Comparison of ENCODE assay signal across 25 cellular contexts in the genomic region with DNA sequence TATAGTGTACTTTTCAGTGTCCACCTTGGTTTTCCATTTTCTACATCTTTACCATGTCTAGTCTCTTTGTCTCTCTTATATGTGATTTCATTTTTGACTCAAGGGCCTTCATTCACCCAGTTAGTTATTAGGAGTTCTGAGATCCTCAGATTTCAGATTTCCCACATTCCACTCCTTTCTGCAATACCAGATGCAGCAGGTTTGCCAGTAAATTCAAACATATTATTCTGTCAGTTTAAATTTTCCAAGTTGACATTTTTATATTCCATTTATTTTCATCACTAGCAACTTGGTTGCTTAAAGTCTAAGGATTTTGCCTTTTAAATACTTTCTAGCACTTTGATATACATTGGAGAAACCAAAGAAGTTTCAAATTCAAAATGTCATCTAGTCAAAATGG. TPM values are rescaled to one million over a fixed set of nuclear protein-coding genes. Genes with fewer than 3 reads are reported as not detected.
DNase-seq lines count a peak whose midpoint lies in the region; ATAC-seq, FAIRE-seq and TF ChIP-seq lines count a peak whose summit lies in the region.
"Had no signal": no experiment of that assay in that cellular context is flagged by ENCODE, and none has a peak within 500 bp of the region (broad histone marks: within the 10 kb centered on the region; RNA-seq: fewer than 3 reads in every experiment).

No MANE protein-coding gene starts in this region.

- H3K27me3 Mint-ChIP-seq in chondrocyte (ENCODE audit: low read depth), result no peaks in the 10 kb centered on the region
- H3K27me3 Mint-ChIP-seq: CD4-positive, alpha-beta T cell; T-cell had no signal

- H3K9me3 ChIP-seq in Karpas-422 (ENCODE audit: low read length) (no peaks in the 10 kb centered on the region), upper lobe of left lung (no peaks in the 10 kb centered on the region)
- H3K9me3 ChIP-seq: Caco-2, SJCRH30 had no signal

- no peak overlapping the region for H3K9ac ChIP-seq in Karpas-422 (ENCODE audit: low read length)
- H3K9ac ChIP-seq: BLaER1 treated with 17β-estradiol and CSF1 and Interleukin-3, amounts not matched to agents 10 nM and 100 nM had no signal

- H3K4me3 ChIP-seq in Karpas-422 (ENCODE audit: low read length) (no peak overlapping the region), upper lobe of left lung (no peak overlapping the region)
- H3K4me3 ChIP-seq: BLaER1 treated with 17β-estradiol and CSF1 and Interleukin-3, amounts not matched to agents 10 nM and 100 nM; SJCRH30 had no signal

- FAIRE-seq in GM12892 (lab: Jason Lieb, UNC) (no peak), frontal cortex (lab: Jason Lieb, UNC) (no peak)

- no peak for TF ChIP-seq EP300 in upper lobe of left lung (IDR thresholded peaks at IDR 0.05)

- no peak for ATAC-seq in upper lobe of left lung (ENCODE audit: low FRiP score in 2 of 2)
- ATAC-seq: HCT116, Panc1, T-cell had no signal

- no peaks in the 10 kb centered on the region for H3K4me1 ChIP-seq in Karpas-422 (ENCODE audit: low read length)
- peaks cover 0 to 8% (median 6%) of the 10 kb centered on the region in 4 donors for H3K4me1 ChIP-seq in upper lobe of left lung
- H3K4me1 ChIP-seq: Caco-2, SJCRH30 had no signal

- peaks cover 1% of the 10 kb centered on the region for H3K36me3 Mint-ChIP-seq in chondrocyte (ENCODE audit: low read depth)

- peak overlapping the region; percentile 64 for H3K27ac Mint-ChIP-seq in chondrocyte (ENCODE audit: unreplicated experiment)
- H3K27ac Mint-ChIP-seq: CD4-positive, alpha-beta T cell; T-cell had no signal

- H3K9me3 Mint-ChIP-seq in chondrocyte (ENCODE audit: low read depth), result no peaks in the 10 kb centered on the region
- H3K9me3 Mint-ChIP-seq: CD4-positive, alpha-beta T cell; T-cell had no signal

- no peak overlapping the region for H3K4me3 Mint-ChIP-seq in chondrocyte (ENCODE audit: unreplicated experiment)
- H3K4me3 Mint-ChIP-seq: CD4-positive, alpha-beta T cell; T-cell had no signal

- H3K36me3 ChIP-seq in Karpas-422 (ENCODE audit: insufficient read depth, low read length) (no peaks in the 10 kb centered on the region), upper lobe of left lung (no peaks in the 10 kb centered on the region)
- H3K36me3 ChIP-seq: SJCRH30 had no signal

- no peaks in the 10 kb centered on the region; the same call in 1 of the 2 replicates for H4K20me1 ChIP-seq in Karpas-422 (ENCODE audit: insufficient read depth, low read depth, low read length)

- H3K27ac ChIP-seq in Karpas-422 (ENCODE audit: low read length), result no peak overlapping the region
- H3K27ac ChIP-seq in upper lobe of left lung, result no peak overlapping the region
- H3K27ac ChIP-seq: BLaER1 treated with 17β-estradiol and CSF1 and Interleukin-3, amounts not matched to agents 10 nM and 100 nM; HL-60; SJCRH30 had no signal

- TF ChIP-seq CTCF in chondrocyte (IDR thresholded peaks at IDR 0.05) (no peak), upper lobe of left lung (IDR thresholded peaks at IDR 0.05) (no peak)

- H3K9me2 ChIP-seq in Karpas-422 (replicated peaks; ENCODE audit: insufficient read depth, low read length), result no peaks in the 10 kb centered on the region

- peaks cover 13% of the 10 kb centered on the region for H3K4me1 Mint-ChIP-seq in chondrocyte (ENCODE audit: low read depth)

- H3K79me2 ChIP-seq in Karpas-422 (ENCODE audit: low read length), result peaks cover 84% of the 10 kb centered on the region

- H2AFZ ChIP-seq in Karpas-422 (ENCODE audit: low read length), result no peak overlapping the region

- no peak overlapping the region for H3K4me2 ChIP-seq in Karpas-422 (ENCODE audit: low read depth, low read length, poor library complexity, severe bottlenecking)

- no peaks in the 10 kb centered on the region for H3K27me3 ChIP-seq in Karpas-422 (ENCODE audit: low read length)
- no peaks in the 10 kb centered on the region for H3K27me3 ChIP-seq in upper lobe of left lung
- H3K27me3 ChIP-seq: BLaER1 treated with 17β-estradiol and CSF1 and Interleukin-3, amounts not matched to agents 10 nM and 100 nM; SJCRH30 had no signal

- DNase-seq in AG20443 (ENCODE audit: low spot score) (peak; percentile 7), Karpas-422 (peak; percentile 38), chondrocyte (ENCODE audit: low spot score) (no peak), fibroblast of peridontal ligament (ENCODE audit: extremely low read depth) (peak; percentile 61), SIG-M5 (lab: John Stamatoyannopoulos, UW) (no peak), GM12892 (ENCODE audit: insufficient read length) (no peak), frontal cortex (ENCODE audit: low spot score in 2 of 2) (no peak), upper lobe of left lung (no peak)
- DNase-seq: 8988T; ACHN; Caco-2; CD4-positive, alpha-beta T cell; GF-D8; NCI-H1092; NCI-H1417 treated with DMSO at 0.1 percent for 48 hours; NCI-H1694 treated with DMSO at 0.1 percent for 48 hours; NCI-H2081; NCI-H2227 treated with DMSO at 0.1 percent for 48 hours; NCI-H526 treated with DMSO at 0.1 percent for 48 hours; SJCRH30; T-cell had no signal

- TF ChIP-seq POLR2A in GM12892 (IDR thresholded peaks at IDR 0.05; ENCODE audit: low read depth, low read length) (no peak), upper lobe of left lung (IDR thresholded peaks at IDR 0.05) (no peak)

RNA-seq across cellular contexts. Expression of a gene that starts 42.4 kb away (rescaled TPM):
- total RNA-seq in Karpas-422 (2014; rRNA removed; shearing (Covaris generic); ENCODE audit: low replicate concordance), result 11.3 and 14.3 TPM in 2 replicates
- total RNA-seq in chondrocyte (23.1 to 29.9 TPM (median 24.5 TPM) in 3 replicates), frontal cortex (33.0 TPM), upper lobe of left lung (10 to 100 TPM; 17.2 to 31.3 (median 22.9) TPM)
- 2.7 TPM for polyA plus RNA-seq in GM12892 (2012; ENCODE audit: missing spikeins)

Comparison
In these comparisons a context has a peak if more than half of its experiments do, and no peak if none do; other contexts are left out.
1. DNase-seq: peak in AG20443 (single experiment), Karpas-422 (single experiment) and fibroblast of peridontal ligament (single experiment); none in chondrocyte (single experiment), SIG-M5 (single experiment), GM12892 (single experiment), frontal cortex (0 of 2) and upper lobe of left lung (0 of 2).